Comparison of ENCODE assay signal across 1 cellular context in the genomic region with DNA sequence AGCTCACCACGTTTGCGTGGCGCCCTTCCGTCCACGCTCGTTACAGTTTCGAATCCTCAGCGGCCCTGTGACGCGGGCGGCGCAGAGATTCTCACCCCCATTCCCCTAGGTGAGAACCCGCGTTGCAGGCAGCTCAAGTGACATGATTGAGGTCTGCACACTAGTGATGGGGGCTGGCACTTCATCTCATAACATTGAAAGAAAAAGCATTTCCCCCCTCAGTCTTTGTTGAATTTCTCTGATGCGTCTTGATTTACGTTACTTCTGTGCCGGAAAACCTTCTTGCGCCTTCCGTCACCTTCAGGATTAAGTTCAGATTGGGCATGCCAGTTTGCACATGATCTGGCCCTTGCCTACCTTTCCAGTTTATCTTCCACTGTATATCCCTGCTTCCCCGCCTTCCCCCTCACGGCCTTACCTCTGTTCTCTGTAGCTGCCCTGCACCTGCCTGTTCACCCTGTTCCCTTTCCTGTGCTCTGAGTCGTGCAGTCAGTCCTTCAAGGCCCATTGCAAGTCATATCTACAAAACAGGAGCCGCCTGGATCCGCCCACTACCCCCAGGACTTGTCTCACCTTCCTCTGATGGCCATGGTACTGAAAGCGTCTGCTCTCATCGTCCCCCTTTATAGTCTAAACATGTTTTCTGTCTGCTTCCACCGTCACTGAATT.
A peak's percentile ranks its signal among the peaks of the same experiment; 100 is the strongest.
TF ChIP-seq lines count a peak whose summit lies in the region.

No MANE protein-coding gene starts in this region.

TF ChIP-seq in K562, 482 proteins besides CTCF, POLR2A, EP300 and RAD21 (continued from another document and continues in another):
- TF ChIP-seq MAFK (IDR thresholded peaks at IDR 0.05; ENCODE audit: low read length) (no peak), MTA1 (IDR thresholded peaks at IDR 0.05; ENCODE audit: borderline replicate concordance) (0 out of 2 replicates have a peak, but pooled peaks have one; percentile 17), CAMTA2 (CRISPR knock-in tag; conservative IDR thresholded peaks at IDR 0.05) (no peak), NCOR1 (IDR thresholded peaks at IDR 0.05) (no peak), RBBP5 (IDR thresholded peaks at IDR 0.05; ENCODE audit: borderline replicate concordance, insufficient read depth, low read length, poor library complexity, severe bottlenecking) (peak; percentile 6), U2AF1 (optimal IDR thresholded peaks at IDR 0.05; ENCODE audit: low read depth, low read length) (no peak), CC2D1A (IDR thresholded peaks at IDR 0.05) (no peak), PTTG1 (tag; IDR thresholded peaks at IDR 0.05; ENCODE audit: low read depth) (no peak), HCFC1 (IDR thresholded peaks at IDR 0.05; ENCODE audit: low read depth, low read length) (no peak), SRSF1 (IDR thresholded peaks at IDR 0.05; ENCODE audit: low read depth, low read length) (no peak), ZC3H4 (CRISPR knock-in tag; IDR thresholded peaks at IDR 0.05; ENCODE audit: borderline replicate concordance) (no peak), STAT5A (IDR thresholded peaks at IDR 0.05; ENCODE audit: borderline replicate concordance, low read length) (no peak), TARDBP (IDR thresholded peaks at IDR 0.05) (no peak), SUPT5H (IDR thresholded peaks at IDR 0.05) (peak; percentile 56), ZNF668 (CRISPR knock-in tag; IDR thresholded peaks at IDR 0.05) (no peak), SP2 (IDR thresholded peaks at IDR 0.05; ENCODE audit: extremely low read depth, low read depth, low read length, poor library complexity, severe bottlenecking) (no peak), FOXK2 (conservative IDR thresholded peaks at IDR 0.05 in 1 of 2, IDR thresholded peaks at IDR 0.05 in 1 of 2; ENCODE audit: low read depth in 2 of 2) (no peak), ZNF212 (CRISPR knock-in tag; IDR thresholded peaks at IDR 0.05) (no peak), GATAD2A (IDR thresholded peaks at IDR 0.05) (no peak), TCFL5 (CRISPR knock-in tag; conservative IDR thresholded peaks at IDR 0.05) (no peak), LARP7 (IDR thresholded peaks at IDR 0.05) (0 out of 2 replicates have a peak, but pooled peaks have one; percentile 46), SRSF9 (IDR thresholded peaks at IDR 0.05; ENCODE audit: borderline replicate concordance, low read depth, low read length) (no peak), ZNF24 (IDR thresholded peaks at IDR 0.05) (no peak), HOXB6 (CRISPR knock-in tag; IDR thresholded peaks at IDR 0.05; ENCODE audit: borderline replicate concordance) (no peak), BCOR (IDR thresholded peaks at IDR 0.05) (no peak), NELFE (IDR thresholded peaks at IDR 0.05; ENCODE audit: insufficient read depth, insufficient read length) (no peak), ZNF121 (CRISPR knock-in tag; conservative IDR thresholded peaks at IDR 0.05) (no peak), NFXL1 (CRISPR knock-in tag; IDR thresholded peaks at IDR 0.05) (no peak), POLR2AphosphoS5 (IDR thresholded peaks at IDR 0.05; ENCODE audit: control insufficient read depth, insufficient read depth, low read depth, low read length) (peak; percentile 53; the same call in 1 of the 2 replicates), ZNF224 (CRISPR knock-in tag; IDR thresholded peaks at IDR 0.05) (no peak), TSC22D4 (tag; IDR thresholded peaks at IDR 0.05) (no peak), KDM5B (IDR thresholded peaks at IDR 0.05; ENCODE audit: insufficient replicate concordance, low read depth, low read length) (no peak), PURB (CRISPR knock-in tag; IDR thresholded peaks at IDR 0.05; ENCODE audit: low read depth) (no peak), ZFP36 (IDR thresholded peaks at IDR 0.05; ENCODE audit: low read depth, low read length, partially characterized antibody) (no peak), MCM5 (IDR thresholded peaks at IDR 0.05; ENCODE audit: low read depth) (no peak), TAF7 (tag; IDR thresholded peaks at IDR 0.05) (no peak), NFATC3 (IDR thresholded peaks at IDR 0.05) (no peak), NFE2 (IDR thresholded peaks at IDR 0.05; ENCODE audit: low read depth) (no peak), SIN3A (IDR thresholded peaks at IDR 0.05; ENCODE audit: borderline replicate concordance in 2 of 2, control insufficient read depth in 1 of 2, low read depth in 2 of 2, low read length in 2 of 2) (peak in 1 of 2 experiments; percentile 50; a peak in 1 of 4 replicates)
- TF ChIP-seq, protein P1, sequence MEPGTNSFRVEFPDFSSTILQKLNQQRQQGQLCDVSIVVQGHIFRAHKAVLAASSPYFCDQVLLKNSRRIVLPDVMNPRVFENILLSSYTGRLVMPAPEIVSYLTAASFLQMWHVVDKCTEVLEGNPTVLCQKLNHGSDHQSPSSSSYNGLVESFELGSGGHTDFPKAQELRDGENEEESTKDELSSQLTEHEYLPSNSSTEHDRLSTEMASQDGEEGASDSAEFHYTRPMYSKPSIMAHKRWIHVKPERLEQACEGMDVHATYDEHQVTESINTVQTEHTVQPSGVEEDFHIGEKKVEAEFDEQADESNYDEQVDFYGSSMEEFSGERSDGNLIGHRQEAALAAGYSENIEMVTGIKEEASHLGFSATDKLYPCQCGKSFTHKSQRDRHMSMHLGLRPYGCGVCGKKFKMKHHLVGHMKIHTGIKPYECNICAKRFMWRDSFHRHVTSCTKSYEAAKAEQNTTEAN (CRISPR knock-in tag; IDR thresholded peaks at IDR 0.05), result no peak
- TF ChIP-seq, protein P2, sequence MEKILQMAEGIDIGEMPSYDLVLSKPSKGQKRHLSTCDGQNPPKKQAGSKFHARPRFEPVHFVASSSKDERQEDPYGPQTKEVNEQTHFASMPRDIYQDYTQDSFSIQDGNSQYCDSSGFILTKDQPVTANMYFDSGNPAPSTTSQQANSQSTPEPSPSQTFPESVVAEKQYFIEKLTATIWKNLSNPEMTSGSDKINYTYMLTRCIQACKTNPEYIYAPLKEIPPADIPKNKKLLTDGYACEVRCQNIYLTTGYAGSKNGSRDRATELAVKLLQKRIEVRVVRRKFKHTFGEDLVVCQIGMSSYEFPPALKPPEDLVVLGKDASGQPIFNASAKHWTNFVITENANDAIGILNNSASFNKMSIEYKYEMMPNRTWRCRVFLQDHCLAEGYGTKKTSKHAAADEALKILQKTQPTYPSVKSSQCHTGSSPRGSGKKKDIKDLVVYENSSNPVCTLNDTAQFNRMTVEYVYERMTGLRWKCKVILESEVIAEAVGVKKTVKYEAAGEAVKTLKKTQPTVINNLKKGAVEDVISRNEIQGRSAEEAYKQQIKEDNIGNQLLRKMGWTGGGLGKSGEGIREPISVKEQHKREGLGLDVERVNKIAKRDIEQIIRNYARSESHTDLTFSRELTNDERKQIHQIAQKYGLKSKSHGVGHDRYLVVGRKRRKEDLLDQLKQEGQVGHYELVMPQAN (IDR thresholded peaks at IDR 0.05; ENCODE audit: borderline replicate concordance), result peak; percentile 59
- TF ChIP-seq, protein P3, sequence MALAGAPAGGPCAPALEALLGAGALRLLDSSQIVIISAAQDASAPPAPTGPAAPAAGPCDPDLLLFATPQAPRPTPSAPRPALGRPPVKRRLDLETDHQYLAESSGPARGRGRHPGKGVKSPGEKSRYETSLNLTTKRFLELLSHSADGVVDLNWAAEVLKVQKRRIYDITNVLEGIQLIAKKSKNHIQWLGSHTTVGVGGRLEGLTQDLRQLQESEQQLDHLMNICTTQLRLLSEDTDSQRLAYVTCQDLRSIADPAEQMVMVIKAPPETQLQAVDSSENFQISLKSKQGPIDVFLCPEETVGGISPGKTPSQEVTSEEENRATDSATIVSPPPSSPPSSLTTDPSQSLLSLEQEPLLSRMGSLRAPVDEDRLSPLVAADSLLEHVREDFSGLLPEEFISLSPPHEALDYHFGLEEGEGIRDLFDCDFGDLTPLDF (CRISPR knock-in tag; IDR thresholded peaks at IDR 0.05), result no peak
- TF ChIP-seq, protein P4, sequence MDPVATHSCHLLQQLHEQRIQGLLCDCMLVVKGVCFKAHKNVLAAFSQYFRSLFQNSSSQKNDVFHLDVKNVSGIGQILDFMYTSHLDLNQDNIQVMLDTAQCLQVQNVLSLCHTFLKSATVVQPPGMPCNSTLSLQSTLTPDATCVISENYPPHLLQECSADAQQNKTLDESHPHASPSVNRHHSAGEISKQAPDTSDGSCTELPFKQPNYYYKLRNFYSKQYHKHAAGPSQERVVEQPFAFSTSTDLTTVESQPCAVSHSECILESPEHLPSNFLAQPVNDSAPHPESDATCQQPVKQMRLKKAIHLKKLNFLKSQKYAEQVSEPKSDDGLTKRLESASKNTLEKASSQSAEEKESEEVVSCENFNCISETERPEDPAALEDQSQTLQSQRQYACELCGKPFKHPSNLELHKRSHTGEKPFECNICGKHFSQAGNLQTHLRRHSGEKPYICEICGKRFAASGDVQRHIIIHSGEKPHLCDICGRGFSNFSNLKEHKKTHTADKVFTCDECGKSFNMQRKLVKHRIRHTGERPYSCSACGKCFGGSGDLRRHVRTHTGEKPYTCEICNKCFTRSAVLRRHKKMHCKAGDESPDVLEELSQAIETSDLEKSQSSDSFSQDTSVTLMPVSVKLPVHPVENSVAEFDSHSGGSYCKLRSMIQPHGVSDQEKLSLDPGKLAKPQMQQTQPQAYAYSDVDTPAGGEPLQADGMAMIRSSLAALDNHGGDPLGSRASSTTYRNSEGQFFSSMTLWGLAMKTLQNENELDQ (CRISPR knock-in tag; IDR thresholded peaks at IDR 0.05; ENCODE audit: borderline replicate concordance), result no peak
- TF ChIP-seq, protein P5, sequence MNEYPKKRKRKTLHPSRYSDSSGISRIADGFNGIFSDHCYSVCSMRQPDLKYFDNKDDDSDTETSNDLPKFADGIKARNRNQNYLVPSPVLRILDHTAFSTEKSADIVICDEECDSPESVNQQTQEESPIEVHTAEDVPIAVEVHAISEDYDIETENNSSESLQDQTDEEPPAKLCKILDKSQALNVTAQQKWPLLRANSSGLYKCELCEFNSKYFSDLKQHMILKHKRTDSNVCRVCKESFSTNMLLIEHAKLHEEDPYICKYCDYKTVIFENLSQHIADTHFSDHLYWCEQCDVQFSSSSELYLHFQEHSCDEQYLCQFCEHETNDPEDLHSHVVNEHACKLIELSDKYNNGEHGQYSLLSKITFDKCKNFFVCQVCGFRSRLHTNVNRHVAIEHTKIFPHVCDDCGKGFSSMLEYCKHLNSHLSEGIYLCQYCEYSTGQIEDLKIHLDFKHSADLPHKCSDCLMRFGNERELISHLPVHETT (CRISPR knock-in tag; conservative IDR thresholded peaks at IDR 0.05 in 1 of 2, IDR thresholded peaks at IDR 0.05 in 1 of 2), result no peak
- TF ChIP-seq, protein P6, sequence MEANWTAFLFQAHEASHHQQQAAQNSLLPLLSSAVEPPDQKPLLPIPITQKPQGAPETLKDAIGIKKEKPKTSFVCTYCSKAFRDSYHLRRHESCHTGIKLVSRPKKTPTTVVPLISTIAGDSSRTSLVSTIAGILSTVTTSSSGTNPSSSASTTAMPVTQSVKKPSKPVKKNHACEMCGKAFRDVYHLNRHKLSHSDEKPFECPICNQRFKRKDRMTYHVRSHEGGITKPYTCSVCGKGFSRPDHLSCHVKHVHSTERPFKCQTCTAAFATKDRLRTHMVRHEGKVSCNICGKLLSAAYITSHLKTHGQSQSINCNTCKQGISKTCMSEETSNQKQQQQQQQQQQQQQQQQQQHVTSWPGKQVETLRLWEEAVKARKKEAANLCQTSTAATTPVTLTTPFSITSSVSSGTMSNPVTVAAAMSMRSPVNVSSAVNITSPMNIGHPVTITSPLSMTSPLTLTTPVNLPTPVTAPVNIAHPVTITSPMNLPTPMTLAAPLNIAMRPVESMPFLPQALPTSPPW (CRISPR knock-in tag; IDR thresholded peaks at IDR 0.05), result no peak
- TF ChIP-seq, protein P7, sequence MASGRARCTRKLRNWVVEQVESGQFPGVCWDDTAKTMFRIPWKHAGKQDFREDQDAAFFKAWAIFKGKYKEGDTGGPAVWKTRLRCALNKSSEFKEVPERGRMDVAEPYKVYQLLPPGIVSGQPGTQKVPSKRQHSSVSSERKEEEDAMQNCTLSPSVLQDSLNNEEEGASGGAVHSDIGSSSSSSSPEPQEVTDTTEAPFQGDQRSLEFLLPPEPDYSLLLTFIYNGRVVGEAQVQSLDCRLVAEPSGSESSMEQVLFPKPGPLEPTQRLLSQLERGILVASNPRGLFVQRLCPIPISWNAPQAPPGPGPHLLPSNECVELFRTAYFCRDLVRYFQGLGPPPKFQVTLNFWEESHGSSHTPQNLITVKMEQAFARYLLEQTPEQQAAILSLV (tag; IDR thresholded peaks at IDR 0.05), result no peak
- TF ChIP-seq, protein P8, sequence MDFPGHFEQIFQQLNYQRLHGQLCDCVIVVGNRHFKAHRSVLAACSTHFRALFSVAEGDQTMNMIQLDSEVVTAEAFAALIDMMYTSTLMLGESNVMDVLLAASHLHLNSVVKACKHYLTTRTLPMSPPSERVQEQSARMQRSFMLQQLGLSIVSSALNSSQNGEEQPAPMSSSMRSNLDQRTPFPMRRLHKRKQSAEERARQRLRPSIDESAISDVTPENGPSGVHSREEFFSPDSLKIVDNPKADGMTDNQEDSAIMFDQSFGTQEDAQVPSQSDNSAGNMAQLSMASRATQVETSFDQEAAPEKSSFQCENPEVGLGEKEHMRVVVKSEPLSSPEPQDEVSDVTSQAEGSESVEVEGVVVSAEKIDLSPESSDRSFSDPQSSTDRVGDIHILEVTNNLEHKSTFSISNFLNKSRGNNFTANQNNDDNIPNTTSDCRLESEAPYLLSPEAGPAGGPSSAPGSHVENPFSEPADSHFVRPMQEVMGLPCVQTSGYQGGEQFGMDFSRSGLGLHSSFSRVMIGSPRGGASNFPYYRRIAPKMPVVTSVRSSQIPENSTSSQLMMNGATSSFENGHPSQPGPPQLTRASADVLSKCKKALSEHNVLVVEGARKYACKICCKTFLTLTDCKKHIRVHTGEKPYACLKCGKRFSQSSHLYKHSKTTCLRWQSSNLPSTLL (IDR thresholded peaks at IDR 0.05), result no peak
- TF ChIP-seq, protein P9, sequence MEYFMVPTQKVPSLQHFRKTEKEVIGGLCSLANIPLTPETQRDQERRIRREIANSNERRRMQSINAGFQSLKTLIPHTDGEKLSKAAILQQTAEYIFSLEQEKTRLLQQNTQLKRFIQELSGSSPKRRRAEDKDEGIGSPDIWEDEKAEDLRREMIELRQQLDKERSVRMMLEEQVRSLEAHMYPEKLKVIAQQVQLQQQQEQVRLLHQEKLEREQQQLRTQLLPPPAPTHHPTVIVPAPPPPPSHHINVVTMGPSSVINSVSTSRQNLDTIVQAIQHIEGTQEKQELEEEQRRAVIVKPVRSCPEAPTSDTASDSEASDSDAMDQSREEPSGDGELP (CRISPR knock-in tag; IDR thresholded peaks at IDR 0.05; ENCODE audit: borderline replicate concordance), result no peak; the same call in 1 of the 2 replicates
- TF ChIP-seq, protein P10, sequence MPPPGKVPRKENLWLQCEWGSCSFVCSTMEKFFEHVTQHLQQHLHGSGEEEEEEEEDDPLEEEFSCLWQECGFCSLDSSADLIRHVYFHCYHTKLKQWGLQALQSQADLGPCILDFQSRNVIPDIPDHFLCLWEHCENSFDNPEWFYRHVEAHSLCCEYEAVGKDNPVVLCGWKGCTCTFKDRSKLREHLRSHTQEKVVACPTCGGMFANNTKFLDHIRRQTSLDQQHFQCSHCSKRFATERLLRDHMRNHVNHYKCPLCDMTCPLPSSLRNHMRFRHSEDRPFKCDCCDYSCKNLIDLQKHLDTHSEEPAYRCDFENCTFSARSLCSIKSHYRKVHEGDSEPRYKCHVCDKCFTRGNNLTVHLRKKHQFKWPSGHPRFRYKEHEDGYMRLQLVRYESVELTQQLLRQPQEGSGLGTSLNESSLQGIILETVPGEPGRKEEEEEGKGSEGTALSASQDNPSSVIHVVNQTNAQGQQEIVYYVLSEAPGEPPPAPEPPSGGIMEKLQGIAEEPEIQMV (tag; conservative IDR thresholded peaks at IDR 0.05; ENCODE audit: low read depth), result no peak
